Comparison of ENCODE assay signal across 1 cellular context in the genomic region with DNA sequence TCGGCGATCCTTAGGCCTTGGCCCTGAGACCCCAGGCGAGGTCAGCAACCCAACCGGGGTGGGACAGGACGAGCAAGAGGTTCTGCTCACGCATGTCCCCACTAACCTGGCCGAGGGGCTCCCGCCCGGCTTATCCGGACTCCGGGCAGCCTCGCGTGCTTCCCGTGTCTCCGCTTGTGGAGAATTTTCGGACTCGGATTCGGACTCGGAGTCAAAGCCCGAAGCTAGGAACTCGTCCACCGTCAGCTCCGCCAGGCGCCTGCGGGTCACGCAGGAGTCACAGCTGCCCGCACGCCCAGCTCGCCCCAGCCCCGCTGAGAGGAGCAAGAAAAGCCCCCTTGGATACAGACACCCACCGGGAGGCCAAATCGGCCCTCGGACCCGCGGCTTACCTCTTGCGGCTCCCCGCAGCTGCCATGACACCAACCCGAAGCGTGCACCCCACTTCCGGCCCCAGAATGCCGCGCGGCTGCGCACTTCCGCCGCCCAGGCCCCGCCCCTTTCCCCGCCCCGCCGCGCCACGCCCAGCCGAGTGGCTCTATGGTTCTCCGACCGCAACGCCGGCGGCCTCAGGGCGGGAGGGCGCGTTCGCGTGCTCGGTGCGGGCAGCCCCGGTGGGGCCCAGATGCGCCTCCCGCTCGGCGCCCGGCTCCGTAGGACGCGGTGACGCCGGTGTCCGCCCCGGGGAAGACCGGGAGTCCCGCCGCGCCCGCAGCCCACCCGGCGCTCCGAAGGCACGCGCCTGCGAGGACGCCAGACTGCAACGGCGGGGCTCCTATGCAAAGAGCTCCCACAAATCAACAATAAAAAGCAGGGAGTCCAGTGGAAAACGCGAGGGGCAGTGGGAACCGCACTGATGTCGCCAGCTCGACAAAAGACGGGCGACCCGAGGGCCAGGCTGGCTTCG.
A peak's percentile ranks its signal among the peaks of the same experiment; 100 is the strongest.
TF ChIP-seq lines count a peak whose summit lies in the region.

A gene (minus strand): TSS at position 434 of the 907 bp plus-strand sequence. CDS start 16 bp downstream, at position 418.

TF ChIP-seq in HepG2, 621 proteins besides CTCF, POLR2A, EP300 and RAD21 (continued from another document and continues in another):
- TF ChIP-seq, protein P1, sequence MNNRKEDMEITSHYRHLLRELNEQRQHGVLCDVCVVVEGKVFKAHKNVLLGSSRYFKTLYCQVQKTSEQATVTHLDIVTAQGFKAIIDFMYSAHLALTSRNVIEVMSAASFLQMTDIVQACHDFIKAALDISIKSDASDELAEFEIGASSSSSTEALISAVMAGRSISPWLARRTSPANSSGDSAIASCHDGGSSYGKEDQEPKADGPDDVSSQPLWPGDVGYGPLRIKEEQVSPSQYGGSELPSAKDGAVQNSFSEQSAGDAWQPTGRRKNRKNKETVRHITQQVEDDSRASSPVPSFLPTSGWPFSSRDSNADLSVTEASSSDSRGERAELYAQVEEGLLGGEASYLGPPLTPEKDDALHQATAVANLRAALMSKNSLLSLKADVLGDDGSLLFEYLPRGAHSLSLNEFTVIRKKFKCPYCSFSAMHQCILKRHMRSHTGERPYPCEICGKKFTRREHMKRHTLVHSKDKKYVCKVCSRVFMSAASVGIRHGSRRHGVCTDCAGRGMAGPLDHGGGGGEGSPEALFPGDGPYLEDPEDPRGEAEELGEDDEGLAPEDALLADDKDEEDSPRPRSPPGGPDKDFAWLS (CRISPR knock-in tag; IDR thresholded peaks at IDR 0.05; ENCODE audit: borderline replicate concordance): no peak
- no peak for TF ChIP-seq HNRNPLL (IDR thresholded peaks at IDR 0.05; ENCODE audit: low read depth, low read length, poor library complexity, severe bottlenecking)
- no peak for TF ChIP-seq NAIF1 (CRISPR knock-in tag; IDR thresholded peaks at IDR 0.05; ENCODE audit: borderline replicate concordance)
- no peak for TF ChIP-seq KLF11 (CRISPR knock-in tag; IDR thresholded peaks at IDR 0.05)
- TF ChIP-seq, protein P2, sequence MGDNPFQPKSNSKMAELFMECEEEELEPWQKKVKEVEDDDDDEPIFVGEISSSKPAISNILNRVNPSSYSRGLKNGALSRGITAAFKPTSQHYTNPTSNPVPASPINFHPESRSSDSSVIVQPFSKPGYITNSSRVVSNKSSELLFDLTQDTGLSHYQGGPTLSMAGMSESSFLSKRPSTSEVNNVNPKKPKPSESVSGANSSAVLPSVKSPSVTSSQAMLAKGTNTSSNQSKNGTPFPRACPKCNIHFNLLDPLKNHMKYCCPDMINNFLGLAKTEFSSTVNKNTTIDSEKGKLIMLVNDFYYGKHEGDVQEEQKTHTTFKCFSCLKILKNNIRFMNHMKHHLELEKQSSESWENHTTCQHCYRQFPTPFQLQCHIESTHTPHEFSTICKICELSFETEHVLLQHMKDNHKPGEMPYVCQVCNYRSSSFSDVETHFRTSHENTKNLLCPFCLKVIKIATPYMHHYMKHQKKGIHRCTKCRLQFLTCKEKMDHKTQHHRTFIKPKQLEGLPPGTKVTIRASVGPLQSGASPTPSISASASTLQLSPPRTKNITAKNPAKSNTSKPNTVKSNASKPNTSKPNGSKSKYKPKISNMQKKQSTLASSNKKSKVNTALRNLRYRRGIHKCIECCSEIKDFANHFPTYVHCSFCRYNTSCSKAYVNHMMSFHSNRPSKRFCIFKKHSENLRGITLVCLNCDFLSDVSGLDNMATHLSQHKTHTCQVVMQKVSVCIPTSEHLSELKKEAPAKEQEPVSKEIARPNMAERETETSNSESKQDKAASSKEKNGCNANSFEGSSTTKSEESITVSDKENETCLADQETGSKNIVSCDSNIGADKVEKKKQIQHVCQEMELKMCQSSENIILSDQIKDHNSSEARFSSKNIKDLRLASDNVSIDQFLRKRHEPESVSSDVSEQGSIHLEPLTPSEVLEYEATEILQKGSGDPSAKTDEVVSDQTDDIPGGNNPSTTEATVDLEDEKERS (CRISPR knock-in tag; IDR thresholded peaks at IDR 0.05): no peak
- no peak; the same call in 1 of the 2 replicates for TF ChIP-seq STAG1 (CRISPR knock-in tag; IDR thresholded peaks at IDR 0.05)
- TF ChIP-seq AKAP8 (CRISPR knock-in tag; IDR thresholded peaks at IDR 0.05): no peak
- TF ChIP-seq NFYB (CRISPR knock-in tag; IDR thresholded peaks at IDR 0.05): no peak
- TF ChIP-seq KDM3A (CRISPR knock-in tag; IDR thresholded peaks at IDR 0.05; ENCODE audit: low read depth): peak; percentile 40; the same call in 1 of the 2 replicates
- TF ChIP-seq GABPB1 (CRISPR knock-in tag; IDR thresholded peaks at IDR 0.05): peak; percentile 96
- TF ChIP-seq, protein P3, sequence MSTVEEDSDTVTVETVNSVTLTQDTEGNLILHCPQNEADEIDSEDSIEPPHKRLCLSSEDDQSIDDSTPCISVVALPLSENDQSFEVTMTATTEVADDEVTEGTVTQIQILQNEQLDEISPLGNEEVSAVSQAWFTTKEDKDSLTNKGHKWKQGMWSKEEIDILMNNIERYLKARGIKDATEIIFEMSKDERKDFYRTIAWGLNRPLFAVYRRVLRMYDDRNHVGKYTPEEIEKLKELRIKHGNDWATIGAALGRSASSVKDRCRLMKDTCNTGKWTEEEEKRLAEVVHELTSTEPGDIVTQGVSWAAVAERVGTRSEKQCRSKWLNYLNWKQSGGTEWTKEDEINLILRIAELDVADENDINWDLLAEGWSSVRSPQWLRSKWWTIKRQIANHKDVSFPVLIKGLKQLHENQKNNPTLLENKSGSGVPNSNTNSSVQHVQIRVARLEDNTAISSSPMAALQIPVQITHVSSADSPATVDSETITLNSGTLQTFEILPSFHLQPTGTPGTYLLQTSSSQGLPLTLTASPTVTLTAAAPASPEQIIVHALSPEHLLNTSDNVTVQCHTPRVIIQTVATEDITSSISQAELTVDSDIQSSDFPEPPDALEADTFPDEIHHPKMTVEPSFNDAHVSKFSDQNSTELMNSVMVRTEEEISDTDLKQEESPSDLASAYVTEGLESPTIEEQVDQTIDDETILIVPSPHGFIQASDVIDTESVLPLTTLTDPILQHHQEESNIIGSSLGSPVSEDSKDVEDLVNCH (CRISPR knock-in tag; IDR thresholded peaks at IDR 0.05): no peak
- TF ChIP-seq ZNF160 (CRISPR knock-in tag; IDR thresholded peaks at IDR 0.05): no peak
- TF ChIP-seq ZNF24 (IDR thresholded peaks at IDR 0.05): no peak
- TF ChIP-seq ETV6 (CRISPR knock-in tag; conservative IDR thresholded peaks at IDR 0.05): no peak
- TF ChIP-seq ZNF562 (CRISPR knock-in tag; IDR thresholded peaks at IDR 0.05; ENCODE audit: borderline replicate concordance): no peak
- TF ChIP-seq, protein P4, sequence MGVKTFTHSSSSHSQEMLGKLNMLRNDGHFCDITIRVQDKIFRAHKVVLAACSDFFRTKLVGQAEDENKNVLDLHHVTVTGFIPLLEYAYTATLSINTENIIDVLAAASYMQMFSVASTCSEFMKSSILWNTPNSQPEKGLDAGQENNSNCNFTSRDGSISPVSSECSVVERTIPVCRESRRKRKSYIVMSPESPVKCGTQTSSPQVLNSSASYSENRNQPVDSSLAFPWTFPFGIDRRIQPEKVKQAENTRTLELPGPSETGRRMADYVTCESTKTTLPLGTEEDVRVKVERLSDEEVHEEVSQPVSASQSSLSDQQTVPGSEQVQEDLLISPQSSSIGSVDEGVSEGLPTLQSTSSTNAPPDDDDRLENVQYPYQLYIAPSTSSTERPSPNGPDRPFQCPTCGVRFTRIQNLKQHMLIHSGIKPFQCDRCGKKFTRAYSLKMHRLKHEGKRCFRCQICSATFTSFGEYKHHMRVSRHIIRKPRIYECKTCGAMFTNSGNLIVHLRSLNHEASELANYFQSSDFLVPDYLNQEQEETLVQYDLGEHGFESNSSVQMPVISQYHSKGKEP (CRISPR knock-in tag; IDR thresholded peaks at IDR 0.05): no peak
- TF ChIP-seq AHR (CRISPR knock-in tag; IDR thresholded peaks at IDR 0.05): no peak
- no peak for TF ChIP-seq GPN1 (CRISPR knock-in tag; IDR thresholded peaks at IDR 0.05; ENCODE audit: borderline replicate concordance)
- TF ChIP-seq ELF1 (CRISPR knock-in tag; IDR thresholded peaks at IDR 0.05): peak; percentile 59
- TF ChIP-seq ZNF256 (CRISPR knock-in tag; conservative IDR thresholded peaks at IDR 0.05): no peak
- TF ChIP-seq ZBTB1 (CRISPR knock-in tag; IDR thresholded peaks at IDR 0.05; ENCODE audit: borderline replicate concordance): no peak
- TF ChIP-seq ZNF724P (CRISPR knock-in tag; IDR thresholded peaks at IDR 0.05; ENCODE audit: borderline replicate concordance): peak; percentile 25; the same call in 1 of the 2 replicates
- TF ChIP-seq, protein P5, sequence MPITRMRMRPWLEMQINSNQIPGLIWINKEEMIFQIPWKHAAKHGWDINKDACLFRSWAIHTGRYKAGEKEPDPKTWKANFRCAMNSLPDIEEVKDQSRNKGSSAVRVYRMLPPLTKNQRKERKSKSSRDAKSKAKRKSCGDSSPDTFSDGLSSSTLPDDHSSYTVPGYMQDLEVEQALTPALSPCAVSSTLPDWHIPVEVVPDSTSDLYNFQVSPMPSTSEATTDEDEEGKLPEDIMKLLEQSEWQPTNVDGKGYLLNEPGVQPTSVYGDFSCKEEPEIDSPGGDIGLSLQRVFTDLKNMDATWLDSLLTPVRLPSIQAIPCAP (CRISPR knock-in tag; IDR thresholded peaks at IDR 0.05; ENCODE audit: low read depth): no peak
- no peak for TF ChIP-seq NCOA1 (CRISPR knock-in tag; IDR thresholded peaks at IDR 0.05)
- peak; percentile 95 for TF ChIP-seq SIN3B (IDR thresholded peaks at IDR 0.05; ENCODE audit: low read length)
- TF ChIP-seq, protein P6, sequence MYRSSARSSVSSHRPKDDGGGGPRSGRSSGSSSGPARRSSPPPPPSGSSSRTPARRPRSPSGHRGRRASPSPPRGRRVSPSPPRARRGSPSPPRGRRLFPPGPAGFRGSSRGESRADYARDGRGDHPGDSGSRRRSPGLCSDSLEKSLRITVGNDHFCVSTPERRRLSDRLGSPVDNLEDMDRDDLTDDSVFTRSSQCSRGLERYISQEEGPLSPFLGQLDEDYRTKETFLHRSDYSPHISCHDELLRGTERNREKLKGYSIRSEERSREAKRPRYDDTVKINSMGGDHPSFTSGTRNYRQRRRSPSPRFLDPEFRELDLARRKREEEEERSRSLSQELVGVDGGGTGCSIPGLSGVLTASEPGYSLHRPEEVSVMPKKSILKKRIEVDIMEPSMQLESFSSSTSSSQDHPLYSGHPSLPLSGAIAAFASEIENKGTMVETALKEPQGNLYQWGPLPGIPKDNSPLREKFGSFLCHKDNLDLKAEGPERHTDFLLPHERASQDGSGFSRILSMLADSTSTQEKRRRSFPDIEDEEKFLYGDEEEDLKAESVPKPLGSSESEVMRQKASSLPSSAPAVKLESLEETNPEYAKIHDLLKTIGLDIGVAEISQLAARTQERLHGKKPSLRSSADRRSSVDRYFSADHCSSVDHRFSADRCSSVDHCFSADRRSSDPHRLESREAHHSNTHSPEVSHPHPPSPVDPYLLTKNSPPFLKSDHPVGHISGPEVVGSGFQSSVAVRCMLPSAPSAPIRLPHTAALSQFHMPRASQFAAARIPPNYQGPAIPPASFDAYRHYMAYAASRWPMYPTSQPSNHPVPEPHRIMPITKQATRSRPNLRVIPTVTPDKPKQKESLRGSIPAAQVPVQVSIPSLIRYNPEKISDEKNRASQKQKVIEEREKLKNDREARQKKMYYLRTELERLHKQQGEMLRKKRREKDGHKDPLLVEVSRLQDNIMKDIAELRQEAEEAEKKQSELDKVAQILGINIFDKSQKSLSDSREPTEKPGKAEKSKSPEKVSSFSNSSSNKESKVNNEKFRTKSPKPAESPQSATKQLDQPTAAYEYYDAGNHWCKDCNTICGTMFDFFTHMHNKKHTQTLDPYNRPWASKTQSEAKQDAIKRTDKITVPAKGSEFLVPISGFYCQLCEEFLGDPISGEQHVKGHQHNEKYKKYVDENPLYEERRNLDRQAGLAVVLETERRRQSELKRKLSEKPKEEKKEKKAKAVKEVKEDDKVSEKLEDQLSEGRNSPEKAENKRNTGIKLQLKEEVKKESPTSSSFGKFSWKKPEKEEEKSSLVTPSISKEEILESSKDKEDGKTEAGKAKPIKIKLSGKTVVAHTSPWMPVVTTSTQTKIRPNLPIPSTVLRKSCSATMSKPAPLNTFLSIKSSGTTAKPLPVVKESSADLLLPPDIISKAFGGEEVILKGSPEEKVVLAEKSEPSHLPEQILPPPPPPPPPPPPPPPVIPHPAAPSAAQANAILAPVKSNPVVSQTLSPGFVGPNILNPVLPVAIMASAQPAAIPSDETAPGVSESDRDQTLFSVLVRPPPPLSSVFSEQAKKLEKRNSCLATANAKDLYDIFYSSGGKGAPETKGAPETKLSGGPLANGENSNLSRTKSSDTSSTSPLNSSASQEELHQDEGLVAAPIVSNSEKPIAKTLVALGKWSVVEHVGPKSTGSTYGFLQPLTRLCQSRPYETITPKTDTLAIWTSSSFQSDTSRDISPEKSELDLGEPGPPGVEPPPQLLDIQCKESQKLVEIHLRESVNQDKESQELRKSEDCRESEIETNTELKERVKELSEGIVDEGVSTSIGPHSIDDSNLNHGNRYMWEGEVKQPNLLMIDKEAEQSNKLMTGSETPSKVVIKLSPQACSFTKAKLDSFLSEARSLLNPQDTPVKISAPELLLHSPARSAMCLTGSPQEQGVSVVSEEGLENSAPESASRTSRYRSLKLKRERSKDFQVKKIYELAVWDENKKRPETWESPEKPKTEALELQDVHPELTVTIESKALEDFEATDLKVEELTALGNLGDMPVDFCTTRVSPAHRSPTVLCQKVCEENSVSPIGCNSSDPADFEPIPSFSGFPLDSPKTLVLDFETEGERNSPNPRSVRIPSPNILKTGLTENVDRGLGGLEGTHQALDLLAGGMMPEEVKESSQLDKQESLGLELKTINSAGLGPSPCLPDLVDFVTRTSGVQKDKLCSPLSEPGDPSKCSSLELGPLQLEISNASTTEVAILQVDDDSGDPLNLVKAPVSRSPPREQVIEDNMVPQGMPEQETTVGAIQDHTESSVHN (CRISPR knock-in tag; IDR thresholded peaks at IDR 0.05): no peak
- no peak for TF ChIP-seq ZFP36L1 (CRISPR knock-in tag; IDR thresholded peaks at IDR 0.05)
- no peak for TF ChIP-seq ARNT (IDR thresholded peaks at IDR 0.05)
- no peak for TF ChIP-seq ESRRA (CRISPR knock-in tag; IDR thresholded peaks at IDR 0.05; ENCODE audit: low read depth)
- TF ChIP-seq ZNF546 (CRISPR knock-in tag; conservative IDR thresholded peaks at IDR 0.05): no peak
- TF ChIP-seq CBX1 (IDR thresholded peaks at IDR 0.05; ENCODE audit: low read depth): no peak
- TF ChIP-seq, protein P7, sequence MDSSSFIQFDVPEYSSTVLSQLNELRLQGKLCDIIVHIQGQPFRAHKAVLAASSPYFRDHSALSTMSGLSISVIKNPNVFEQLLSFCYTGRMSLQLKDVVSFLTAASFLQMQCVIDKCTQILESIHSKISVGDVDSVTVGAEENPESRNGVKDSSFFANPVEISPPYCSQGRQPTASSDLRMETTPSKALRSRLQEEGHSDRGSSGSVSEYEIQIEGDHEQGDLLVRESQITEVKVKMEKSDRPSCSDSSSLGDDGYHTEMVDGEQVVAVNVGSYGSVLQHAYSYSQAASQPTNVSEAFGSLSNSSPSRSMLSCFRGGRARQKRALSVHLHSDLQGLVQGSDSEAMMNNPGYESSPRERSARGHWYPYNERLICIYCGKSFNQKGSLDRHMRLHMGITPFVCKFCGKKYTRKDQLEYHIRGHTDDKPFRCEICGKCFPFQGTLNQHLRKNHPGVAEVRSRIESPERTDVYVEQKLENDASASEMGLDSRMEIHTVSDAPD (CRISPR knock-in tag; IDR thresholded peaks at IDR 0.05): no peak
